Comparison of ENCODE assay signal across 11 cellular contexts in the genomic region with DNA sequence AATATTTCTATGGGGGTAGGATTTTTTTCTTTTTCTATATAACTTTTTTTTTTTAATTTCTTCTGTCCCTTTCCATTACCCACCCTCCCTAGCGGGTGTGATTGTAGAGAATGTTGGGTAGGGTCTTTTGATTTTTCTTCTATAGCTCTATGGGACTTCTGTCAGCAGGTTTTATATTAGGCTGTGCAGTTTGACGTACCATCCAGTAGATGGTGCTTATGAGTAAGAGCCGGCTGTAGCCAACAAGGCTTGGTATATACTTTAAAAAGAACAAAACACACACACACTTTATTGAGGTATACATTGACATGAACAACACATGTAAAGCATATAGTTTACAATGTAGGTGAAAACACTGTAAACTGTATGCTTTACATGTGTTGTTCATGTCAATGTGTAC.
A peak's percentile ranks its signal among the peaks of the same experiment; 100 is the strongest.
DNase-seq lines count a peak whose midpoint lies in the region; ATAC-seq and TF ChIP-seq lines count a peak whose summit lies in the region.
"Had no signal": no experiment of that assay in that cellular context is flagged by ENCODE, and none has a peak within 500 bp of the region (broad histone marks: within the 10 kb centered on the region; RNA-seq: fewer than 3 reads in every experiment).

No MANE protein-coding gene starts in this region.

- TF ChIP-seq CTCF in DOHH2 (IDR thresholded peaks at IDR 0.05; ENCODE audit: low read depth, low read length, poor library complexity, severe bottlenecking): peak; percentile 53
- TF ChIP-seq CTCF in kidney epithelial cell (IDR thresholded peaks at IDR 0.05; ENCODE audit: insufficient read depth, low read length, poor library complexity, severe bottlenecking): peak; percentile 34
- no peak for TF ChIP-seq CTCF in thyroid gland (IDR thresholded peaks at IDR 0.05)

- ATAC-seq in SK-N-SH treated with all-trans-retinoic acid at 6 μM for 48 hours (peak; percentile 63; the same call in 2 of the 3 replicates), left colon (no peak), HG03342 (IDR thresholded peaks at IDR 0.05; ENCODE audit: unreplicated experiment) (no peak), GM21723 (IDR thresholded peaks at IDR 0.05; ENCODE audit: unreplicated experiment) (no peak)
- ATAC-seq: left lung, sciatic nerve had no signal

- H3K4me1 ChIP-seq in DOHH2 (ENCODE audit: control insufficient read depth, low read length) (no peaks in the 10 kb centered on the region), GM23248 (ENCODE audit: insufficient read depth) (no peaks in the 10 kb centered on the region), thyroid gland (no peaks in the 10 kb centered on the region)
- H3K4me1 ChIP-seq: left lung had no signal

- H2AFZ ChIP-seq in GM23248: no peak overlapping the region

- H3K9ac ChIP-seq in GM23248: no peak overlapping the region

- peak; percentile 24 for DNase-seq in GM23248
- DNase-seq in kidney epithelial cell (ENCODE audit: low read depth): no peak
- no peak for DNase-seq in left colon
- no peak for DNase-seq in thyroid gland
- DNase-seq: activated CD4-positive, alpha-beta T cell treated with anti-CD3 and anti-CD28 coated beads, Interleukin-2, amount 10 ng/mL, durations not matched to agents 24 days and 14 days; left lung had no signal

- no peaks in the 10 kb centered on the region for H4K20me1 ChIP-seq in DOHH2 (ENCODE audit: control insufficient read depth, insufficient read depth, low read depth, low read length)
- H4K20me1 ChIP-seq in GM23248 (ENCODE audit: insufficient read depth): no peaks in the 10 kb centered on the region

- no peak for TF ChIP-seq POLR2A in thyroid gland (IDR thresholded peaks at IDR 0.05)

- H3K9me3 ChIP-seq in DOHH2 (ENCODE audit: control insufficient read depth, insufficient read depth, low read length) (no peaks in the 10 kb centered on the region), GM23248 (ENCODE audit: low read depth) (no peaks in the 10 kb centered on the region), thyroid gland (no peaks in the 10 kb centered on the region)
- H3K9me3 ChIP-seq: left lung had no signal

- no peaks in the 10 kb centered on the region for H3K36me3 ChIP-seq in DOHH2 (ENCODE audit: control insufficient read depth, low read length)
- H3K36me3 ChIP-seq in GM23248 (ENCODE audit: low read depth): no peaks in the 10 kb centered on the region
- H3K36me3 ChIP-seq in kidney epithelial cell (ENCODE audit: control insufficient read depth, insufficient read depth, low read length): no peaks in the 10 kb centered on the region
- H3K36me3 ChIP-seq in thyroid gland: no peaks in the 10 kb centered on the region
- H3K36me3 ChIP-seq: left lung had no signal

- H3K27me3 ChIP-seq in DOHH2 (ENCODE audit: control insufficient read depth, low read length) (no peaks in the 10 kb centered on the region), GM23248 (replicated peaks; ENCODE audit: insufficient read depth) (no peaks in the 10 kb centered on the region), kidney epithelial cell (ENCODE audit: control insufficient read depth, insufficient read depth, low read length) (no peaks in the 10 kb centered on the region), thyroid gland (no peaks in the 10 kb centered on the region)
- H3K27me3 ChIP-seq: left lung had no signal

- H3K4me2 ChIP-seq in DOHH2 (ENCODE audit: low read length) (no peak overlapping the region), GM23248 (ENCODE audit: unreplicated experiment) (no peak overlapping the region)

- in situ Hi-C loops in GM23248 (cut with MboI): no loop called here

- 9 to 10% methylated on average over 2 to 3 of the region's 3 CpGs for whole genome bisulfite sequencing in GM23248 (ENCODE audit: low coverage in 1 of 2, low lambda C conversion rate in 2 of 2, missing lambda C conversion rate in 2 of 2), 2 experiments
- 38 to 45% methylated on average over 3 of the region's 3 CpGs for WGBS in thyroid gland, 2 donors

- intact Hi-C loops in left colon (cut with DNase I, micrococcal nuclease): no loop called here
- intact Hi-C loops in thyroid gland (cut with DNase I): no loop called here

- no peaks in the 10 kb centered on the region for H3F3A ChIP-seq in DOHH2 (ENCODE audit: control insufficient read depth, insufficient read depth)
- H3F3A ChIP-seq in GM23248 (ENCODE audit: insufficient read depth): no peaks in the 10 kb centered on the region

- no peaks in the 10 kb centered on the region for H3K79me2 ChIP-seq in DOHH2 (ENCODE audit: control insufficient read depth, low read length)
- H3K79me2 ChIP-seq in GM23248 (ENCODE audit: insufficient read depth): no peaks in the 10 kb centered on the region

- H3K9me2 ChIP-seq in DOHH2 (replicated peaks; ENCODE audit: control insufficient read depth, low read length) (no peaks in the 10 kb centered on the region), GM23248 (ENCODE audit: insufficient read depth) (no peaks in the 10 kb centered on the region)

- H3K4me3 ChIP-seq in DOHH2 (ENCODE audit: low read length) (no peak overlapping the region), GM23248 (no peak overlapping the region), kidney epithelial cell (ENCODE audit: low read depth, low read length) (no peak overlapping the region), thyroid gland (replicated peaks in 1 of 3) (no peak overlapping the region)
- H3K4me3 ChIP-seq: left lung had no signal

- no peak overlapping the region for H3K27ac ChIP-seq in DOHH2 (ENCODE audit: low read depth, low read length)
- H3K27ac ChIP-seq in GM23248: no peak overlapping the region
- H3K27ac ChIP-seq in thyroid gland: no peak overlapping the region
- H3K27ac ChIP-seq: left lung had no signal

TF ChIP-seq in SK-N-SH treated with all-trans-retinoic acid at 6 μM for 48 hours, 23 proteins besides CTCF, POLR2A, EP300 and RAD21 (continues in another document):
- TF ChIP-seq ZFP30 (CRISPR knock-in tag; IDR thresholded peaks at IDR 0.05) (no peak), PPARA (CRISPR knock-in tag; IDR thresholded peaks at IDR 0.05; ENCODE audit: borderline replicate concordance) (no peak), ARNTL (CRISPR knock-in tag; IDR thresholded peaks at IDR 0.05; ENCODE audit: borderline replicate concordance, low read depth) (no peak), ZNF565 (CRISPR knock-in tag; conservative IDR thresholded peaks at IDR 0.05; ENCODE audit: low read depth) (no peak), ZNF70 (CRISPR knock-in tag; IDR thresholded peaks at IDR 0.05) (no peak), TOX (CRISPR knock-in tag; IDR thresholded peaks at IDR 0.05; ENCODE audit: borderline replicate concordance) (no peak), ESRRG (CRISPR knock-in tag; IDR thresholded peaks at IDR 0.05) (no peak), CSDC2 (CRISPR knock-in tag; IDR thresholded peaks at IDR 0.05) (no peak), SNAI2 (CRISPR knock-in tag; IDR thresholded peaks at IDR 0.05) (no peak), GLIS3 (CRISPR knock-in tag; IDR thresholded peaks at IDR 0.05) (no peak), ZC3H10 (CRISPR knock-in tag; IDR thresholded peaks at IDR 0.05) (no peak), RARB (CRISPR knock-in tag; IDR thresholded peaks at IDR 0.05) (no peak), ISL1 (CRISPR knock-in tag; IDR thresholded peaks at IDR 0.05) (no peak), OSR1 (CRISPR knock-in tag; IDR thresholded peaks at IDR 0.05) (no peak)
- TF ChIP-seq, protein P1, sequence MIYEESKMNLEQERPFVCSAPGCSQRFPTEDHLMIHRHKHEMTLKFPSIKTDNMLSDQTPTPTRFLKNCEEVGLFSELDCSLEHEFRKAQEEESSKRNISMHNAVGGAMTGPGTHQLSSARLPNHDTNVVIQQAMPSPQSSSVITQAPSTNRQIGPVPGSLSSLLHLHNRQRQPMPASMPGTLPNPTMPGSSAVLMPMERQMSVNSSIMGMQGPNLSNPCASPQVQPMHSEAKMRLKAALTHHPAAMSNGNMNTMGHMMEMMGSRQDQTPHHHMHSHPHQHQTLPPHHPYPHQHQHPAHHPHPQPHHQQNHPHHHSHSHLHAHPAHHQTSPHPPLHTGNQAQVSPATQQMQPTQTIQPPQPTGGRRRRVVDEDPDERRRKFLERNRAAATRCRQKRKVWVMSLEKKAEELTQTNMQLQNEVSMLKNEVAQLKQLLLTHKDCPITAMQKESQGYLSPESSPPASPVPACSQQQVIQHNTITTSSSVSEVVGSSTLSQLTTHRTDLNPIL (CRISPR knock-in tag; IDR thresholded peaks at IDR 0.05; ENCODE audit: low read depth): no peak
- TF ChIP-seq, protein P2, sequence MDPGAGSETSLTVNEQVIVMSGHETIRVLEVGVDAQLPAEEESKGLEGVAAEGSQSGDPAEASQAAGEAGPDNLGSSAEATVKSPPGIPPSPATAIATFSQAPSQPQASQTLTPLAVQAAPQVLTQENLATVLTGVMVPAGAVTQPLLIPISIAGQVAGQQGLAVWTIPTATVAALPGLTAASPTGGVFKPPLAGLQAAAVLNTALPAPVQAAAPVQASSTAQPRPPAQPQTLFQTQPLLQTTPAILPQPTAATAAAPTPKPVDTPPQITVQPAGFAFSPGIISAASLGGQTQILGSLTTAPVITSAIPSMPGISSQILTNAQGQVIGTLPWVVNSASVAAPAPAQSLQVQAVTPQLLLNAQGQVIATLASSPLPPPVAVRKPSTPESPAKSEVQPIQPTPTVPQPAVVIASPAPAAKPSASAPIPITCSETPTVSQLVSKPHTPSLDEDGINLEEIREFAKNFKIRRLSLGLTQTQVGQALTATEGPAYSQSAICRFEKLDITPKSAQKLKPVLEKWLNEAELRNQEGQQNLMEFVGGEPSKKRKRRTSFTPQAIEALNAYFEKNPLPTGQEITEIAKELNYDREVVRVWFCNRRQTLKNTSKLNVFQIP (CRISPR knock-in tag; IDR thresholded peaks at IDR 0.05; ENCODE audit: borderline replicate concordance, low read depth): no peak
- TF ChIP-seq, protein P3, sequence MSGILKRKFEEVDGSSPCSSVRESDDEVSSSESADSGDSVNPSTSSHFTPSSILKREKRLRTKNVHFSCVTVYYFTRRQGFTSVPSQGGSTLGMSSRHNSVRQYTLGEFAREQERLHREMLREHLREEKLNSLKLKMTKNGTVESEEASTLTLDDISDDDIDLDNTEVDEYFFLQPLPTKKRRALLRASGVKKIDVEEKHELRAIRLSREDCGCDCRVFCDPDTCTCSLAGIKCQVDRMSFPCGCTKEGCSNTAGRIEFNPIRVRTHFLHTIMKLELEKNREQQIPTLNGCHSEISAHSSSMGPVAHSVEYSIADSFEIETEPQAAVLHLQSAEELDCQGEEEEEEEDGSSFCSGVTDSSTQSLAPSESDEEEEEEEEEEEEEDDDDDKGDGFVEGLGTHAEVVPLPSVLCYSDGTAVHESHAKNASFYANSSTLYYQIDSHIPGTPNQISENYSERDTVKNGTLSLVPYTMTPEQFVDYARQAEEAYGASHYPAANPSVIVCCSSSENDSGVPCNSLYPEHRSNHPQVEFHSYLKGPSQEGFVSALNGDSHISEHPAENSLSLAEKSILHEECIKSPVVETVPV (CRISPR knock-in tag; IDR thresholded peaks at IDR 0.05): no peak

Comparison
In these comparisons a context has a peak if more than half of its experiments do, and no peak if none do; other contexts are left out.
1. CTCF ChIP-seq: peak in DOHH2 (single experiment) and kidney epithelial cell (single experiment); none in thyroid gland (0 of 6).